11 cellular contexts compared by ENCODE assay signal in the genomic region with DNA sequence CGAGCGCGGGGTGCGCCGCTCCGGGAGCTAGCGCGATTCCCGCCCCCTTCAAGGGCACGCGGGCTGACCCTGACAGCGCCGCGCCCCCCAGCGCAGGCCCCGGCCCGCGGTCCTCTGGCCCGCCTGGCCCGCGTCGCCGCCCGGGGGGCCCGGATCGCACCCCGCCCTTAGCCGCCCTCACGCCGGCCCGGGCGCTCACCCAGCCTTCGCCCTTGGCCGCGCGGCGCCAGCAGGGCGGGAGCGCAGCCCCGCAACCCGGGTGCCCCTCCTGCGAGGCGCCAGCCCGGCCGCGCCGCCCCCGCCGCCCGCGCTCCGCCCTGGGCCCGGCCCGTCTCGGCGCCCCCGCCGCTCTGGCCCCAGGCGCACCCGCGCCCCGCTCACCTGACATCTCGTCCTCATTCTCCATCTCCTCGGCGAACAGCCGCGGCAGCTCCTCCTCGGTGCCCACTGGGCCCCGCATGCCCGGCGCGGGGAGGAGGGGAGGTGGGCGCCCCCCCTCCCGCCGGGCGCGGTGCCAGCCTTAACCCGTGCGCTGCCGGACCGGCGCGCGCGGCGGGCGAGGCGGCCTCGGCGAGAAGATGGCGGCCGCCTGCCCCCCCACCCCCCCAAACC. TPM values are rescaled to one million over a fixed set of nuclear protein-coding genes. Genes with fewer than 3 reads are reported as not detected.
DNase-seq lines count a peak whose midpoint lies in the region; FAIRE-seq and TF ChIP-seq lines count a peak whose summit lies in the region.
"Had no signal": no experiment of that assay in that cellular context is flagged by ENCODE, and none has a peak within 500 bp of the region (broad histone marks: within the 10 kb centered on the region; RNA-seq: fewer than 3 reads in every experiment).

No MANE protein-coding gene starts in this region.

- TF ChIP-seq CTCF in ovary (IDR thresholded peaks at IDR 0.05): no peak
- no peak for TF ChIP-seq CTCF in D721Med (IDR thresholded peaks at IDR 0.05; ENCODE audit: insufficient read depth, missing control alignments)

- no peak for TF ChIP-seq EP300 in ovary (IDR thresholded peaks at IDR 0.05)

- H3K36me3 ChIP-seq in H7 (replicated peaks; ENCODE audit: control insufficient read depth, insufficient read depth, low read length): no peaks in the 10 kb centered on the region; the same call in 1 of the 2 replicates
- H3K36me3 ChIP-seq in ovary: no peaks in the 10 kb centered on the region

- peaks cover 50% of the 10 kb centered on the region for H3K27me3 ChIP-seq in H7 (ENCODE audit: control insufficient read depth, insufficient read depth, low read length)
- H3K27me3 ChIP-seq in ovary: no peaks in the 10 kb centered on the region

- FAIRE-seq in D721Med (lab: Jason Lieb, UNC): no peak

- no peak overlapping the region for H3K27ac ChIP-seq in ovary

- peak; percentile 27 for DNase-seq in COLO668 (lab: John Stamatoyannopoulos, UW; ENCODE audit: unreplicated experiment)
- DNase-seq in H7: peak; percentile 84
- peak; percentile 59 for DNase-seq in cerebellum (ENCODE audit: low spot score)
- DNase-seq in ovary: no peak
- no peak for DNase-seq in D721Med (ENCODE audit: insufficient read length, low spot score)
- no peak for DNase-seq in UCSD-AML1 (lab: John Stamatoyannopoulos, UW; ENCODE audit: unreplicated experiment)
- DNase-seq in NCI-H187 treated with DMSO at 0.1 percent for 48 hours (lab: John Stamatoyannopoulos, UW): no peak
- DNase-seq: activated CD4-positive, alpha-beta T cell treated with anti-CD3 and anti-CD28 coated beads for 1 hour; activated T-cell treated with anti-CD3 and anti-CD28 coated beads, Interleukin-2, amount 50 U/mL, for 24 hours; MV-4-11; stimulated activated CD4-positive, alpha-beta T cell treated with anti-CD3 and anti-CD28 coated beads, Interleukin-4, amount 100 ng/mL, for 24 hours had no signal

- WGBS in ovary, 3 donors: 0 to 1% (median 0%) methylated on average over 15 to 91 of the region's 92 CpGs

- no peak for TF ChIP-seq POLR2A in ovary (IDR thresholded peaks at IDR 0.05)

- no peaks in the 10 kb centered on the region for H3K9me3 ChIP-seq in ovary

- intact Hi-C loops in ovary (cut with DNase I): loop anchor here in 2 of 4 donors (5.0 to 10.0 kb wide), 2 partner anchors 115 to 132 kb away; partner anchors contain the start of gene KCNAB2 (in 1 of the 2)

- H3K4me3 ChIP-seq in H7 (ENCODE audit: insufficient read depth, low read depth, low read length) (peak overlapping the region; percentile 44), ovary (peak overlapping the region; percentile 23)

- H3K4me1 ChIP-seq in ovary (ENCODE audit: insufficient read depth): peaks cover 2% of the 10 kb centered on the region

RNA-seq across cellular contexts. Expression of gene CHD5, which starts 0.5 kb away (rescaled TPM):
- 0.78 and 0.83 TPM in 2 replicates for total RNA-seq in H7 (2014; rRNA removed; shearing (Covaris generic))
- total RNA-seq in cerebellum (27.8 TPM), ovary (under 1 TPM; under 0.01 to 0.54 (median 0.23) TPM)
- under 1 TPM; 0.12 to 0.29 TPM for polyA plus RNA-seq in ovary

RNA-seq across cellular contexts. Expression of gene RPL22, which starts 19.7 kb away (rescaled TPM):
- 237 and 308 TPM in 2 replicates for total RNA-seq in H7 (2014; rRNA removed; shearing (Covaris generic))
- total RNA-seq in cerebellum (180 TPM), ovary (1,000 to 10,000 TPM in 1 of 7 donors, 100 to 1,000 TPM in 6; 379 to 1,097 (median 715) TPM)
- polyA plus RNA-seq in ovary: 1,000 to 10,000 TPM in 1 of 2 donors, 100 to 1,000 TPM in 1; 619 to 2,062 TPM

RNA-seq across cellular contexts. Expression of gene RNF207, which starts 26.2 kb away (rescaled TPM):
- total RNA-seq in H7 (2014; rRNA removed; shearing (Covaris generic)): 6.8 and 25.3 TPM in 2 replicates
- total RNA-seq in cerebellum (11.9 TPM), ovary (10 to 100 TPM in 2 of 7 donors, 1 to 10 TPM in 5; 2.3 to 24.4 (median 7.8) TPM)
- 1 to 10 TPM; 2.0 to 3.0 TPM for polyA plus RNA-seq in ovary

RNA-seq across cellular contexts. Expression of gene ICMT, which starts 56.1 kb away (rescaled TPM):
- 195 and 196 TPM in 2 replicates for total RNA-seq in H7 (2014; rRNA removed; shearing (Covaris generic))
- 18.5 TPM for total RNA-seq in cerebellum
- total RNA-seq in ovary: 10 to 100 TPM; 13.2 to 39.3 (median 29.9) TPM
- polyA plus RNA-seq in ovary: 10 to 100 TPM; 14.8 to 57.9 TPM

Comparison
In these comparisons a context has a peak if more than half of its experiments do, and no peak if none do; other contexts are left out.
1. DNase-seq: peak in COLO668 (single experiment), H7 (single experiment) and cerebellum (single experiment); none in ovary (0 of 5), D721Med (single experiment), UCSD-AML1 (single experiment) and NCI-H187 treated with DMSO at 0.1 percent for 48 hours (single experiment).
2. RNA of gene CHD5, which starts 0.5 kb away (total RNA-seq): 27.8 TPM in cerebellum (single experiment); 0.78 to 0.83 TPM in H7 and under 0.01 to 0.54 TPM in ovary; every median in the first group is over 10 times any median in the second.